12 cellular contexts compared by ENCODE assay signal in genomic region chr1:219159946-219160645, GRCh38. TPM values are rescaled to one million over a fixed set of nuclear protein-coding genes. Genes with fewer than 3 reads are reported as not detected.
DNase-seq lines count a peak whose midpoint lies in the region; ATAC-seq and TF ChIP-seq lines count a peak whose summit lies in the region.
"Had no signal": no experiment of that assay in that cellular context is flagged by ENCODE, and none has a peak within 500 bp of the region (broad histone marks: within the 10 kb centered on the region; RNA-seq: fewer than 3 reads in every experiment).

No MANE protein-coding gene starts in this region.

- in situ Hi-C loops in HAP-1 (cut with MboI; ENCODE audit: low sequenced_read_pairs): no loop called here

- no peak for TF ChIP-seq CTCF in fibroblast of the aortic adventitia (IDR thresholded peaks at IDR 0.05; ENCODE audit: insufficient read depth, low read length)

- peaks cover 21% of the 10 kb centered on the region for H3K4me1 ChIP-seq in HAP-1

- no peaks in the 10 kb centered on the region for H3K27me3 Mint-ChIP-seq in stimulated activated memory B cell treated with anti-CD40 and anti-IgM and Interleukin-4, amounts not matched to agents 10 μg/mL and 1 μg/mL and 100 μg/mL, for 72 hours
- H3K27me3 Mint-ChIP-seq in activated naive CD8-positive, alpha-beta T cell treated with anti-CD3 and anti-CD28 coated beads for 36 hours: peaks cover 6% of the 10 kb centered on the region

- no peaks in the 10 kb centered on the region for H3K27me3 ChIP-seq in HAP-1 (ENCODE audit: low read depth)

- no peaks in the 10 kb centered on the region for H3K4me1 Mint-ChIP-seq in stimulated activated memory B cell treated with anti-CD40 and anti-IgM and Interleukin-4, amounts not matched to agents 10 μg/mL and 1 μg/mL and 100 μg/mL, for 72 hours
- no peaks in the 10 kb centered on the region for H3K4me1 Mint-ChIP-seq in activated naive CD8-positive, alpha-beta T cell treated with anti-CD3 and anti-CD28 coated beads for 36 hours
- H3K4me1 Mint-ChIP-seq: natural killer cell had no signal

- H3K36me3 Mint-ChIP-seq in stimulated activated memory B cell treated with anti-CD40 and anti-IgM and Interleukin-4, amounts not matched to agents 10 μg/mL and 1 μg/mL and 100 μg/mL, for 72 hours: no peaks in the 10 kb centered on the region
- no peaks in the 10 kb centered on the region for H3K36me3 Mint-ChIP-seq in activated naive CD8-positive, alpha-beta T cell treated with anti-CD3 and anti-CD28 coated beads for 36 hours
- H3K36me3 Mint-ChIP-seq: natural killer cell had no signal

- H3K4me3 Mint-ChIP-seq in stimulated activated memory B cell treated with anti-CD40 and anti-IgM and Interleukin-4, amounts not matched to agents 10 μg/mL and 1 μg/mL and 100 μg/mL, for 72 hours: no peak overlapping the region
- no peak overlapping the region for H3K4me3 Mint-ChIP-seq in activated naive CD8-positive, alpha-beta T cell treated with anti-CD3 and anti-CD28 coated beads for 36 hours
- H3K4me3 Mint-ChIP-seq: natural killer cell had no signal

- peak overlapping the region; percentile 1 for H3K4me3 ChIP-seq in fibroblast of the aortic adventitia (ENCODE audit: low read depth, low read length)
- no peak overlapping the region for H3K4me3 ChIP-seq in HAP-1

- DNase-seq in HPDE6-E6E7 (ENCODE audit: extremely low spot score) (peak; percentile 26), fibroblast of the aortic adventitia (ENCODE audit: low read depth) (peak; percentile 67), HAP-1 (ENCODE audit: low spot score in 2 of 2) (no peak)
- no peak for DNase-seq in stimulated activated CD8-positive, alpha-beta memory T cell treated with anti-CD3 and anti-CD28 coated beads, Interleukin-4, amount 100 ng/mL, for 48 hours
- DNase-seq in activated naive CD8-positive, alpha-beta T cell treated with anti-CD3 and anti-CD28 coated beads for 36 hours: no peak
- DNase-seq: activated CD4-positive, CD25-positive, alpha-beta regulatory T cell treated with anti-CD3 and anti-CD28 coated beads, Interleukin-2, amount 50 U/mL, for 72 hours; activated naive CD4-positive, alpha-beta T cell treated with anti-CD3 and anti-CD28 coated beads, Interleukin-2, amount 50 U/mL, for 16 hours; effector CD8-positive, alpha-beta T cell; natural killer cell had no signal

- TF ChIP-seq POLR2A in GM18505 (IDR thresholded peaks at IDR 0.05; ENCODE audit: borderline replicate concordance, extremely low read depth, insufficient read depth, insufficient read length): no peak

- no peak overlapping the region for H3K27ac Mint-ChIP-seq in stimulated activated memory B cell treated with anti-CD40 and anti-IgM and Interleukin-4, amounts not matched to agents 10 μg/mL and 1 μg/mL and 100 μg/mL, for 72 hours
- H3K27ac Mint-ChIP-seq in activated naive CD8-positive, alpha-beta T cell treated with anti-CD3 and anti-CD28 coated beads for 36 hours: no peak overlapping the region
- H3K27ac Mint-ChIP-seq: natural killer cell had no signal

- no peaks in the 10 kb centered on the region for H3K9me3 ChIP-seq in HAP-1

- ATAC-seq in GM18505 (IDR thresholded peaks at IDR 0.05; ENCODE audit: unreplicated experiment) (peak; percentile 58), GM21529 (IDR thresholded peaks at IDR 0.05; ENCODE audit: unreplicated experiment) (peak; percentile 54)
- no peak for ATAC-seq in stimulated activated memory B cell treated with anti-CD40 and anti-IgM and Interleukin-4, amounts not matched to agents 10 μg/mL and 1 μg/mL and 100 μg/mL, for 72 hours
- ATAC-seq: natural killer cell had no signal

- no peaks in the 10 kb centered on the region for H3K36me3 ChIP-seq in HAP-1 (replicated peaks)

- H3K9me3 Mint-ChIP-seq in stimulated activated memory B cell treated with anti-CD40 and anti-IgM and Interleukin-4, amounts not matched to agents 10 μg/mL and 1 μg/mL and 100 μg/mL, for 72 hours: no peaks in the 10 kb centered on the region
- no peaks in the 10 kb centered on the region for H3K9me3 Mint-ChIP-seq in activated naive CD8-positive, alpha-beta T cell treated with anti-CD3 and anti-CD28 coated beads for 36 hours
- H3K9me3 Mint-ChIP-seq: natural killer cell had no signal

RNA-seq across cellular contexts. Expression of gene LYPLAL1, which starts 13.6 kb away (rescaled TPM):
- total RNA-seq in fibroblast of the aortic adventitia (ENCODE audit: low replicate concordance): 15.4 and 40.6 TPM in 2 replicates
- 10 to 100 TPM; 25.8 to 26.5 TPM for total RNA-seq in activated naive CD8-positive, alpha-beta T cell treated with anti-CD3 and anti-CD28 coated beads for 36 hours

Comparison
In these comparisons a context has a peak if more than half of its experiments do, and no peak if none do; other contexts are left out.
1. DNase-seq: peak in HPDE6-E6E7 (single experiment) and fibroblast of the aortic adventitia (single experiment); none in stimulated activated CD8-positive, alpha-beta memory T cell treated with anti-CD3 and anti-CD28 coated beads, Interleukin-4, amount 100 ng/mL, for 48 hours (single experiment), HAP-1 (0 of 2) and activated naive CD8-positive, alpha-beta T cell treated with anti-CD3 and anti-CD28 coated beads for 36 hours (single experiment).